8 cellular contexts compared by ENCODE assay signal in genomic region chr2:240060977-240061591, GRCh38. TPM values are rescaled to one million over a fixed set of nuclear protein-coding genes. Genes with fewer than 3 reads are reported as not detected.
A peak's percentile ranks its signal among the peaks of the same experiment; 100 is the strongest.
DNase-seq lines count a peak whose midpoint lies in the region; ATAC-seq and TF ChIP-seq lines count a peak whose summit lies in the region.
"Had no signal": no experiment of that assay in that cellular context is flagged by ENCODE, and none has a peak within 500 bp of the region (broad histone marks: within the 10 kb centered on the region; RNA-seq: fewer than 3 reads in every experiment).

No MANE protein-coding gene starts in this region.

- H3K79me2 ChIP-seq in KMS-11 (ENCODE audit: insufficient read depth, low read depth), result no peaks in the 10 kb centered on the region

- H3K4me1 ChIP-seq in KMS-11 (ENCODE audit: low read depth, poor library complexity, severe bottlenecking), result no peaks in the 10 kb centered on the region

- in situ Hi-C loops in T47D (cut with HindIII; ENCODE audit: low pct_unique_long_range_greater_than_20kb, low sequenced_read_pairs), result no loop called here

- no peak overlapping the region for H3K4me2 ChIP-seq in KMS-11

- peak; percentile 66 for TF ChIP-seq CTCF in KMS-11 (conservative IDR thresholded peaks at IDR 0.05; ENCODE audit: low read depth, low read length)
- TF ChIP-seq CTCF in kidney epithelial cell (IDR thresholded peaks at IDR 0.05; ENCODE audit: insufficient read depth, low read length, poor library complexity, severe bottlenecking), result peak; percentile 55

- no peak overlapping the region for H3K4me3 ChIP-seq in KMS-11 (IDR thresholded peaks at IDR 0.05; ENCODE audit: insufficient read depth, low read depth, low read length)
- H3K4me3 ChIP-seq in SK-N-MC, result no peak overlapping the region
- no peak overlapping the region for H3K4me3 ChIP-seq in kidney epithelial cell (ENCODE audit: low read depth, low read length)

- H3K9ac ChIP-seq in KMS-11 (no peak overlapping the region), SK-N-MC (ENCODE audit: insufficient read length) (no peak overlapping the region)

- no peaks in the 10 kb centered on the region for H3K9me3 ChIP-seq in SK-N-MC (ENCODE audit: low read depth, low read length)

- no peak for ATAC-seq in HG03565 (IDR thresholded peaks at IDR 0.05; ENCODE audit: unreplicated experiment)

- H3K27ac ChIP-seq in KMS-11, result no peak overlapping the region
- no peak overlapping the region for H3K27ac ChIP-seq in SK-N-MC

- H3K36me3 ChIP-seq in KMS-11 (ENCODE audit: insufficient read depth) (no peaks in the 10 kb centered on the region), SK-N-MC (ENCODE audit: insufficient read depth, low read length) (no peaks in the 10 kb centered on the region), kidney epithelial cell (ENCODE audit: control insufficient read depth, insufficient read depth, low read length) (no peaks in the 10 kb centered on the region)

- DNase-seq in GDM1 (lab: John Stamatoyannopoulos, UW) (peak; percentile 1), SK-N-MC (ENCODE audit: low read depth, low spot score) (peak; percentile 3), T47D (ENCODE audit: low read depth in 1 of 2, low spot score in 1 of 2) (peak; percentile 10 to 69), kidney epithelial cell (ENCODE audit: low read depth) (peak; percentile 16)
- peak in 2 of 3 experiments; percentile 11 to 34 for DNase-seq in stimulated activated CD4-positive, alpha-beta T cell treated with anti-CD3 and anti-CD28 coated beads, TNF-alpha, amount 100 ng/mL, for 24 hours (ENCODE audit: low read depth in 3 of 3)

- H3K27me3 ChIP-seq in KMS-11 (ENCODE audit: insufficient read depth, low read depth), result peaks cover 7% of the 10 kb centered on the region; the same call in 1 of the 2 replicates
- H3K27me3 ChIP-seq in kidney epithelial cell (ENCODE audit: control insufficient read depth, insufficient read depth, low read length), result peaks cover 13% of the 10 kb centered on the region

- peak overlapping the region; percentile 23; the same call in 1 of the 2 replicates for H2AFZ ChIP-seq in KMS-11 (ENCODE audit: low read depth)

- H4K20me1 ChIP-seq in KMS-11 (ENCODE audit: insufficient read depth), result no peaks in the 10 kb centered on the region

RNA-seq across cellular contexts. Expression of gene OR6B3, which starts 7.8 kb away (rescaled TPM):
- total RNA-seq in kidney epithelial cell, result not detected in 2 replicates
- total RNA-seq: urinary bladder had no signal

RNA-seq across cellular contexts. Expression of gene OR6B2, which starts 30.9 kb away (rescaled TPM):
- not detected in 2 replicates for total RNA-seq in kidney epithelial cell
- total RNA-seq: urinary bladder had no signal

RNA-seq across cellular contexts. Expression of gene NDUFA10, which starts 35.9 kb away (rescaled TPM):
- 123 and 172 TPM in 2 replicates for total RNA-seq in kidney epithelial cell
